In the genomic region with DNA sequence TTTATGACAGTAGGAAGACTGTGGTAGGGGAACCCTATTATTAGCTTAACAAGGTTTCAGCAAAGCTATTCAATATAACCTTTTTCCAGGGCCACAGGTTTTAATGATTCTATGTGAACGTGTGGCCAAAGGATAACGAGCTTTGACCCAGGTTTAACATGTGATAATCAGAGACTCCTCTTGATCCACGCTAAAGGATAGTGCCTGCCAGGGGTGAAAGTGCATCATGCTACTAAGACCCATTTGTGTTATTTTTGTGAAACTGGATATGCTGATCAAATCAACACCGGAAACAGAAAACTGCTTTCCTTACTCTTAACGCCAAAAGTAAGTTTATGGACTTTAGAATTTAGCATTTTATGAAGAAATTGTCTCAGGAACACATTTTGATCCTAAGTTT, we compare ENCODE assay signal across 8 cellular contexts. TPM values are rescaled to one million over a fixed set of nuclear protein-coding genes. Genes with fewer than 3 reads are reported as not detected.
DNase-seq lines count a peak whose midpoint lies in the region; ATAC-seq and TF ChIP-seq lines count a peak whose summit lies in the region.

No MANE protein-coding gene starts in this region.

- peak overlapping the region; percentile 90 to 99 (median 93) for H3K4me3 Mint-ChIP-seq in naive thymus-derived CD4-positive, alpha-beta T cell

- DNase-seq in AG04449 (ENCODE audit: low read depth, low spot score) (no peak), choroid plexus epithelial cell (ENCODE audit: low read depth) (no peak), NCI-H524 treated with DMSO at 0.1 percent for 48 hours (lab: John Stamatoyannopoulos, UW) (no peak), NCI-H1105 (lab: John Stamatoyannopoulos, UW) (no peak), islet precursor cell (no peak), activated gamma-delta T cell treated with Interleukin-2 at 50 U/mL for 16 hours (no peak)
- no peak for DNase-seq in naive thymus-derived CD4-positive, alpha-beta T cell

- intact Hi-C loops in naive thymus-derived CD4-positive, alpha-beta T cell (cut with micrococcal nuclease), result loop anchor here (1.0 to 10.0 kb wide), 11 partner anchors 15 to 1743 kb away; a partner anchor contains a TSS

- H3K9me3 Mint-ChIP-seq in naive thymus-derived CD4-positive, alpha-beta T cell, result peaks cover 0 to 4% (median 0%) of the 10 kb centered on the region in 11 donors

- peaks cover 34 to 67% (median 55%) of the 10 kb centered on the region in 7 donors for H3K4me1 Mint-ChIP-seq in naive thymus-derived CD4-positive, alpha-beta T cell

- H2AFZ ChIP-seq in KMS-11 (ENCODE audit: low read depth), result peak overlapping the region; percentile 51; the same call in 1 of the 2 replicates

- H3K36me3 Mint-ChIP-seq in naive thymus-derived CD4-positive, alpha-beta T cell, result no peaks in the 10 kb centered on the region

- H3K27me3 Mint-ChIP-seq in naive thymus-derived CD4-positive, alpha-beta T cell, result peaks cover 0 to 16% (median 0%) of the 10 kb centered on the region in 5 donors

- H3K4me2 ChIP-seq in KMS-11, result peak overlapping the region; percentile 38

- peaks cover 10% of the 10 kb centered on the region for H3K4me1 ChIP-seq in KMS-11 (ENCODE audit: low read depth, poor library complexity, severe bottlenecking)
- H3K4me1 ChIP-seq in naive thymus-derived CD4-positive, alpha-beta T cell (ENCODE audit: control insufficient read depth in 2 of 2, insufficient read depth in 2 of 2, low read length in 2 of 2), result peaks cover 30 to 32% of the 10 kb centered on the region in 2 donors

- no peak for TF ChIP-seq CTCF in AG04449 (IDR thresholded peaks at IDR 0.05; ENCODE audit: insufficient read depth, low read length, missing control alignments)
- TF ChIP-seq CTCF in KMS-11 (conservative IDR thresholded peaks at IDR 0.05; ENCODE audit: low read depth, low read length), result no peak
- TF ChIP-seq CTCF in choroid plexus epithelial cell (conservative IDR thresholded peaks at IDR 0.05; ENCODE audit: low read depth, low read length), result no peak

- H4K20me1 ChIP-seq in KMS-11 (ENCODE audit: insufficient read depth), result no peaks in the 10 kb centered on the region

- POLR2A ChIA-PET in AG04449 (lab: Yijun Ruan, JAX), result no interaction called here
- POLR2A ChIA-PET in naive thymus-derived CD4-positive, alpha-beta T cell (lab: Charles Lee), result interaction anchor here (0.7 to 2.1 kb wide), 11 partner anchors 9 to 310 kb away, joined by 3 to 28 read pairs (median 4); a partner anchor contains a TSS

- peak overlapping the region; percentile 60 for H3K27ac ChIP-seq in KMS-11
- H3K27ac ChIP-seq in naive thymus-derived CD4-positive, alpha-beta T cell (ENCODE audit: low read depth, low read length), result peak overlapping the region; percentile 78

- H3K79me2 ChIP-seq in KMS-11 (ENCODE audit: insufficient read depth, low read depth), result peaks cover 10% of the 10 kb centered on the region; the same call in 1 of the 2 replicates

- no peaks in the 10 kb centered on the region for H3K27me3 ChIP-seq in KMS-11 (ENCODE audit: insufficient read depth, low read depth)
- no peaks in the 10 kb centered on the region for H3K27me3 ChIP-seq in naive thymus-derived CD4-positive, alpha-beta T cell (ENCODE audit: control insufficient read depth in 2 of 2, insufficient read depth in 2 of 2, low read length in 2 of 2)

- no peak for ATAC-seq in naive thymus-derived CD4-positive, alpha-beta T cell

- peak overlapping the region; percentile 54; the same call in 1 of the 2 replicates for H3K9ac ChIP-seq in KMS-11

- no peaks in the 10 kb centered on the region for H3K36me3 ChIP-seq in KMS-11 (ENCODE audit: insufficient read depth)
- peaks cover 0 to 8% (median 0%) of the 10 kb centered on the region in 3 experiments for H3K36me3 ChIP-seq in naive thymus-derived CD4-positive, alpha-beta T cell (ENCODE audit: control insufficient read depth in 2 of 3, insufficient read depth in 3 of 3, low read length in 3 of 3)

- H3K27ac Mint-ChIP-seq in naive thymus-derived CD4-positive, alpha-beta T cell, result peak overlapping the region; percentile 86 to 99 (median 93)

- H3K4me3 ChIP-seq in AG04449 (ENCODE audit: low read depth, low read length), result peak overlapping the region; percentile 84
- no peak overlapping the region for H3K4me3 ChIP-seq in KMS-11 (IDR thresholded peaks at IDR 0.05; ENCODE audit: insufficient read depth, low read depth, low read length)
- peak overlapping the region; percentile 80 for H3K4me3 ChIP-seq in choroid plexus epithelial cell (ENCODE audit: low read depth, low read length)
- H3K4me3 ChIP-seq in naive thymus-derived CD4-positive, alpha-beta T cell (ENCODE audit: low read length), result peak overlapping the region; percentile 93

- H3K9me3 ChIP-seq in naive thymus-derived CD4-positive, alpha-beta T cell (ENCODE audit: control insufficient read depth in 2 of 3, low read length in 3 of 3), result no peaks in the 10 kb centered on the region

- CTCF ChIA-PET in AG04449 (lab: Yijun Ruan, JAX), result interaction anchor here (1.0 to 10.7 kb wide), 7 partner anchors 9 to 254 kb away, joined by 3 to 589 read pairs (median 6); no protein-coding TSS in a partner anchor
- CTCF ChIA-PET in naive thymus-derived CD4-positive, alpha-beta T cell (lab: Charles Lee), result interaction anchor here (1.0 to 1.7 kb wide), 2 partner anchors 15 to 252 kb away, joined by 4 to 6 read pairs; no protein-coding TSS in a partner anchor

RNA-seq across cellular contexts. Expression of a gene that starts 0.9 kb away (rescaled TPM):
- 100 to 1,000 TPM in 1 of 5 experiments, 10 to 100 TPM in 4; 55.2 to 102 (median 67.3) TPM for total RNA-seq in naive thymus-derived CD4-positive, alpha-beta T cell
- polyA plus RNA-seq in naive thymus-derived CD4-positive, alpha-beta T cell, result 10 to 100 TPM; 72.8 to 78.8 TPM

RNA-seq across cellular contexts. Expression of a gene that starts 2.7 kb away (rescaled TPM):
- total RNA-seq in naive thymus-derived CD4-positive, alpha-beta T cell, result 10 to 100 TPM; 23.9 to 32.2 (median 27.0) TPM
- 10 to 100 TPM; 10.1 to 13.4 TPM for polyA plus RNA-seq in naive thymus-derived CD4-positive, alpha-beta T cell
